13 cellular contexts compared by ENCODE assay signal in genomic region chr20:61887694-61888093, GRCh38.
DNase-seq lines count a peak whose midpoint lies in the region; ATAC-seq and TF ChIP-seq lines count a peak whose summit lies in the region.
"Had no signal": no experiment of that assay in that cellular context is flagged by ENCODE, and none has a peak within 500 bp of the region (broad histone marks: within the 10 kb centered on the region; RNA-seq: fewer than 3 reads in every experiment).

No MANE protein-coding gene starts in this region.

- peaks cover 0 to 40% (median 12%) of the 10 kb centered on the region in 11 experiments; a peak in 9 of 22 replicates for H4K20me1 ChIP-seq in BLaER1 treated with 17β-estradiol and CSF1 and Interleukin-3, amounts not matched to agents 10 nM and 100 nM

- CTCF ChIA-PET in activated naive CD4-positive, alpha-beta T cell treated with anti-CD3 and anti-CD28 coated beads, Interleukin-2, amount 10 ng/mL, durations not matched to agents 7 days and 5 days (lab: Charles Lee): interaction anchor here (0.9 to 1.1 kb wide), 2 partner anchors 9 kb away, joined by 3 to 4 read pairs; no protein-coding TSS in a partner anchor

- H3K4me1 Mint-ChIP-seq in chondrocyte (ENCODE audit: low read depth) (peaks cover 15% of the 10 kb centered on the region), T-helper 17 cell (peaks cover 5% of the 10 kb centered on the region)
- peaks cover 8% of the 10 kb centered on the region for H3K4me1 Mint-ChIP-seq in activated naive CD4-positive, alpha-beta T cell treated with anti-CD3 and anti-CD28 coated beads, Interleukin-2, amount 10 ng/mL, durations not matched to agents 7 days and 5 days

- no peak overlapping the region for H3K4me3 ChIP-seq in BLaER1 treated with 17β-estradiol and CSF1 and Interleukin-3, amounts not matched to agents 10 nM and 100 nM
- no peak overlapping the region for H3K4me3 ChIP-seq in spleen
- H3K4me3 ChIP-seq: PC-9 had no signal

- H3K27me3 Mint-ChIP-seq in chondrocyte (ENCODE audit: low read depth): peaks cover 6% of the 10 kb centered on the region
- H3K27me3 Mint-ChIP-seq in T-helper 17 cell: peaks cover 15% of the 10 kb centered on the region
- peaks cover 14% of the 10 kb centered on the region for H3K27me3 Mint-ChIP-seq in activated naive CD4-positive, alpha-beta T cell treated with anti-CD3 and anti-CD28 coated beads, Interleukin-2, amount 10 ng/mL, durations not matched to agents 7 days and 5 days
- H3K27me3 Mint-ChIP-seq: CD4-positive, CD25-positive, alpha-beta regulatory T cell had no signal

- H3K36me3 Mint-ChIP-seq in chondrocyte (ENCODE audit: low read depth) (no peaks in the 10 kb centered on the region), T-helper 17 cell (ENCODE audit: low read depth) (no peaks in the 10 kb centered on the region)
- H3K36me3 Mint-ChIP-seq in activated naive CD4-positive, alpha-beta T cell treated with anti-CD3 and anti-CD28 coated beads, Interleukin-2, amount 10 ng/mL, durations not matched to agents 7 days and 5 days: no peaks in the 10 kb centered on the region
- H3K36me3 Mint-ChIP-seq: CD4-positive, CD25-positive, alpha-beta regulatory T cell had no signal

- no peak overlapping the region for H3K27ac Mint-ChIP-seq in chondrocyte (ENCODE audit: unreplicated experiment)
- no peak overlapping the region for H3K27ac Mint-ChIP-seq in T-helper 17 cell
- H3K27ac Mint-ChIP-seq in activated naive CD4-positive, alpha-beta T cell treated with anti-CD3 and anti-CD28 coated beads, Interleukin-2, amount 10 ng/mL, durations not matched to agents 7 days and 5 days: no peak overlapping the region
- H3K27ac Mint-ChIP-seq: CD4-positive, CD25-positive, alpha-beta regulatory T cell had no signal

- H3K36me3 ChIP-seq in BLaER1 treated with 17β-estradiol and CSF1 and Interleukin-3, amounts not matched to agents 10 nM and 100 nM: no peaks in the 10 kb centered on the region
- H3K36me3 ChIP-seq in spleen: no peaks in the 10 kb centered on the region
- H3K36me3 ChIP-seq: BE2C had no signal

- H3K4me2 ChIP-seq in BLaER1 treated with 17β-estradiol and CSF1 and Interleukin-3, amounts not matched to agents 10 nM and 100 nM: peak overlapping the region in 10 of 11 experiments; percentile 25 to 91 (median 86); a peak in 19 of 22 replicates
- H3K4me2 ChIP-seq: PC-9 had no signal

- no peak for ATAC-seq in Right ventricle myocardium inferior
- no peak for ATAC-seq in T-helper 17 cell

- TF ChIP-seq CTCF in chondrocyte (IDR thresholded peaks at IDR 0.05) (no peak), spleen (IDR thresholded peaks at IDR 0.05 in 8 of 11, conservative IDR thresholded peaks at IDR 0.05 in 3 of 11) (no peak)

- no peak overlapping the region for H3K27ac ChIP-seq in BLaER1 treated with 17β-estradiol and CSF1 and Interleukin-3, amounts not matched to agents 10 nM and 100 nM
- no peak overlapping the region for H3K27ac ChIP-seq in spleen
- H3K27ac ChIP-seq: 22Rv1, PC-9 had no signal

- TF ChIP-seq POLR2A in spleen (IDR thresholded peaks at IDR 0.05): no peak

- H3K4me3 Mint-ChIP-seq in chondrocyte (ENCODE audit: unreplicated experiment) (no peak overlapping the region), T-helper 17 cell (no peak overlapping the region)
- H3K4me3 Mint-ChIP-seq in activated naive CD4-positive, alpha-beta T cell treated with anti-CD3 and anti-CD28 coated beads, Interleukin-2, amount 10 ng/mL, durations not matched to agents 7 days and 5 days: no peak overlapping the region
- H3K4me3 Mint-ChIP-seq: CD4-positive, CD25-positive, alpha-beta regulatory T cell had no signal

- DNase-seq in Right ventricle myocardium inferior (ENCODE audit: missing footprints): peak; percentile 37
- no peak for DNase-seq in cardiac septum (ENCODE audit: low spot score)
- peak; percentile 53 for DNase-seq in chondrocyte (ENCODE audit: low spot score)
- DNase-seq in spleen: peak; percentile 36
- no peak for DNase-seq in T-helper 17 cell
- no peak for DNase-seq in activated naive CD4-positive, alpha-beta T cell treated with anti-CD3 and anti-CD28 coated beads, Interleukin-2, amount 10 ng/mL, durations not matched to agents 7 days and 5 days
- DNase-seq: NCI-H1417 treated with DMSO at 0.1 percent for 48 hours, NCI-H1694 treated with DMSO at 0.1 percent for 48 hours had no signal

- H3K4me1 ChIP-seq in BLaER1 treated with 17β-estradiol and CSF1 and Interleukin-3, amounts not matched to agents 10 nM and 100 nM: peaks cover 16 to 61% (median 56%) of the 10 kb centered on the region in 10 experiments
- H3K4me1 ChIP-seq in spleen: peaks cover 0 to 11% (median 7%) of the 10 kb centered on the region in 6 donors
- H3K4me1 ChIP-seq: BE2C had no signal

- peaks cover 0 to 9% (median 5%) of the 10 kb centered on the region in 11 experiments; a peak in 8 of 22 replicates for H3K9me3 ChIP-seq in BLaER1 treated with 17β-estradiol and CSF1 and Interleukin-3, amounts not matched to agents 10 nM and 100 nM (replicated peaks in 1 of 11)
- H3K9me3 ChIP-seq in spleen (no peaks in the 10 kb centered on the region), T-helper 17 cell (ENCODE audit: control insufficient read depth, low read length, poor library complexity, severe bottlenecking) (no peaks in the 10 kb centered on the region)
- H3K9me3 ChIP-seq: BE2C had no signal

- H3K9ac ChIP-seq in BLaER1 treated with 17β-estradiol and CSF1 and Interleukin-3, amounts not matched to agents 10 nM and 100 nM: peak overlapping the region in 2 of 11 experiments; percentile 16 to 50; a peak in 3 of 22 replicates

- WGBS in spleen, 5 donors: 65 to 72% (median 68%) methylated on average over 12 of the region's 12 CpGs

- H3K9me3 Mint-ChIP-seq in chondrocyte (ENCODE audit: low read depth): peaks cover 15% of the 10 kb centered on the region
- peaks cover 9% of the 10 kb centered on the region for H3K9me3 Mint-ChIP-seq in activated naive CD4-positive, alpha-beta T cell treated with anti-CD3 and anti-CD28 coated beads, Interleukin-2, amount 10 ng/mL, durations not matched to agents 7 days and 5 days

- H3K27me3 ChIP-seq in BLaER1 treated with 17β-estradiol and CSF1 and Interleukin-3, amounts not matched to agents 10 nM and 100 nM: peaks cover 0 to 35% (median 0%) of the 10 kb centered on the region in 11 experiments; a peak in 6 of 22 replicates
- H3K27me3 ChIP-seq in spleen (replicated peaks in 1 of 7): peaks cover 0 to 35% (median 0%) of the 10 kb centered on the region in 7 donors

- intact Hi-C loops in Right ventricle myocardium inferior (cut with DNase I): no loop called here
- intact Hi-C loops in cardiac septum (cut with DNase I): loop anchor here (5.0 kb wide), 1 partner anchor 1675 kb away; no protein-coding TSS in a partner anchor
- intact Hi-C loops in spleen (cut with DNase I; ENCODE audit: low total_unique reads): no loop called here

Comparison
In these comparisons a context has a peak if more than half of its experiments do, and no peak if none do; other contexts are left out.
1. DNase-seq: peak in Right ventricle myocardium inferior (single experiment), chondrocyte (single experiment) and spleen (single experiment); none in cardiac septum (single experiment), T-helper 17 cell (0 of 3) and activated naive CD4-positive, alpha-beta T cell treated with anti-CD3 and anti-CD28 coated beads, Interleukin-2, amount 10 ng/mL, durations not matched to agents 7 days and 5 days (single experiment).